In the genomic region with DNA sequence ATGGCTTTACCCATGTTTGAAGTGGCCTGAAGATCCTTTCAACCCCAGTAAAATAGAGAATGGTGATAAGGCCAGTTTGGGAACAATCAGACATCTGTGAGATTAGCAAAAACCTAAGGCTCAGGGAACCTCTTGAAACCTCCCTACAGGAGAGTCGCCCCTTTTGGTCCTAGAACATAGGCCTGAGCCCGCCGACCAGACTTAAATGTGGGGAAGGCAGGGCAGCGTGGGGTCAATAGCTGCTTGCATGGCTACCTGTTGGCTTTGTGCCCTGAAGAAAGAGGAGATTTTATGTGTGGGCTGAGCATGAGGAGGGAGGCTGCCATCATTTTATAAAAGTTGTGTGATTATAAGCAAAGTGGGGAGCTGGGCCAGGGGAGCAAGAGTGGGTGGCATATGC, we compare ENCODE assay signal across 34 cellular contexts.
"Had no signal": no experiment of that assay in that cellular context is flagged by ENCODE, and none has a peak within 500 bp of the region (broad histone marks: within the 10 kb centered on the region; RNA-seq: fewer than 3 reads in every experiment).

No MANE protein-coding gene starts in this region.

- H3K36me3 Mint-ChIP-seq: activated CD4-positive, alpha-beta memory T cell treated with anti-CD3 and anti-CD28 coated beads for 36 hours; activated naive CD4-positive, alpha-beta T cell treated with anti-CD3 and anti-CD28 coated beads, Interleukin-2, amount 10 ng/mL, durations not matched to agents 7 days and 5 days; activated naive CD4-positive, alpha-beta T cell treated with anti-CD3 and anti-CD28 coated beads, Interleukin-2, amount 50 U/mL, for 24 hours; activated naive CD8-positive, alpha-beta T cell; activated naive CD8-positive, alpha-beta T cell treated with anti-CD3 and anti-CD28 coated beads, Interleukin-2, amount 10 ng/mL, durations not matched to agents 7 days and 5 days; brain had no signal

- H3K27me3 ChIP-seq: ascending aorta had no signal

- H3K36me3 ChIP-seq: ascending aorta had no signal

- H3K27me3 Mint-ChIP-seq: activated CD4-positive, alpha-beta T cell treated with anti-CD3 and anti-CD28 coated beads, Interleukin-2, amount 10 ng/mL, durations not matched to agents 24 days and 14 days had no signal

- H3K9me3 Mint-ChIP-seq: activated B cell treated with CpG ODN at 0.5 μM for 24 hours; activated CD4-positive, alpha-beta memory T cell treated with anti-CD3 and anti-CD28 coated beads for 36 hours; activated CD4-positive, alpha-beta T cell treated with anti-CD3 and anti-CD28 coated beads, Interleukin-2, amount 10 ng/mL, durations not matched to agents 24 days and 14 days; activated CD8-positive, alpha-beta T cell treated with anti-CD3 and anti-CD28 coated beads for 36 hours; activated naive CD4-positive, alpha-beta T cell treated with anti-CD3 and anti-CD28 coated beads, Interleukin-2, amount 10 ng/mL, durations not matched to agents 7 days and 5 days; activated naive CD4-positive, alpha-beta T cell treated with anti-CD3 and anti-CD28 coated beads, Interleukin-2, amount 50 U/mL, for 24 hours; activated naive CD8-positive, alpha-beta T cell treated with anti-CD3 and anti-CD28 coated beads, Interleukin-2, amount 10 ng/mL, durations not matched to agents 7 days and 5 days; activated naive CD8-positive, alpha-beta T cell treated with anti-CD3 and anti-CD28 coated beads, Interleukin-2, amount 50 U/mL, for 24 hours; activated T-cell treated with anti-CD3 and anti-CD28 coated beads, Interleukin-2, amount 50 U/mL, for 4 hours; activated T-cell treated with anti-CD3 and anti-CD28 coated beads, Interleukin-2, amount 50 U/mL, for 72 hours; activated T-helper 1 cell treated with anti-CD3 and anti-CD28 coated beads, Interleukin-12 subunit alpha, Interleukin-12 subunit beta, Interleukin-2, Interleukin-4 antibody, amounts not matched to agents 30 ng/mL and 10 ng/mL and 1 ng/mL, durations not matched to agents 14 hours and 24 hours and 36 hours; activated T-helper 17 cell treated with anti-CD3 and anti-CD28 coated beads, Interleukin-2, amount 50 U/mL, for 72 hours; T-helper 1 cell treated with Interleukin-12 subunit alpha and Interleukin-12 subunit beta and Interleukin-4 antibody, amounts not matched to agents 30 μg/mL and 1 μg/mL, for 36 hours; T-helper 2 cell treated with Interferon-gamma antibody and Interleukin-4, amounts not matched to agents 5 μg/mL and 100 μg/mL, for 36 hours had no signal

- H3K4me1 Mint-ChIP-seq: activated B cell treated with CpG ODN at 0.5 μM for 24 hours; activated CD4-positive, alpha-beta T cell treated with anti-CD3 and anti-CD28 coated beads, Interleukin-2, amount 10 ng/mL, durations not matched to agents 24 days and 14 days; activated naive CD4-positive, alpha-beta T cell treated with anti-CD3 and anti-CD28 coated beads, Interleukin-2, amount 10 ng/mL, durations not matched to agents 7 days and 5 days; activated naive CD4-positive, alpha-beta T cell treated with anti-CD3 and anti-CD28 coated beads, Interleukin-2, amount 50 U/mL, for 24 hours; activated naive CD8-positive, alpha-beta T cell treated with anti-CD3 and anti-CD28 coated beads, Interleukin-2, amount 10 ng/mL, durations not matched to agents 7 days and 5 days; activated naive CD8-positive, alpha-beta T cell treated with anti-CD3 and anti-CD28 coated beads, Interleukin-2, amount 50 U/mL, for 24 hours; activated T-helper 17 cell treated with anti-CD3 and anti-CD28 coated beads, Interleukin-2, amount 50 U/mL, for 72 hours had no signal

- H3K4me3 ChIP-seq: ascending aorta had no signal

- H3K27ac Mint-ChIP-seq: activated B cell treated with CpG ODN at 0.5 μM for 24 hours; activated CD4-positive, alpha-beta memory T cell treated with anti-CD3 and anti-CD28 coated beads for 36 hours; activated CD4-positive, alpha-beta T cell treated with anti-CD3 and anti-CD28 coated beads, Interleukin-2, amount 10 ng/mL, durations not matched to agents 24 days and 14 days; activated CD8-positive, alpha-beta T cell treated with anti-CD3 and anti-CD28 coated beads for 36 hours; activated naive CD4-positive, alpha-beta T cell treated with anti-CD3 and anti-CD28 coated beads, Interleukin-2, amount 10 ng/mL, durations not matched to agents 7 days and 5 days; activated naive CD4-positive, alpha-beta T cell treated with anti-CD3 and anti-CD28 coated beads, Interleukin-2, amount 50 U/mL, for 24 hours; activated naive CD8-positive, alpha-beta T cell; activated naive CD8-positive, alpha-beta T cell treated with anti-CD3 and anti-CD28 coated beads, Interleukin-2, amount 10 ng/mL, durations not matched to agents 7 days and 5 days; activated naive CD8-positive, alpha-beta T cell treated with anti-CD3 and anti-CD28 coated beads, Interleukin-2, amount 50 U/mL, for 24 hours; activated T-cell treated with anti-CD3 and anti-CD28 coated beads, Interleukin-2, amount 50 U/mL, for 72 hours; activated T-helper 1 cell treated with anti-CD3 and anti-CD28 coated beads, Interleukin-12 subunit alpha, Interleukin-12 subunit beta, Interleukin-2, Interleukin-4 antibody, amounts not matched to agents 30 ng/mL and 10 ng/mL and 1 ng/mL, durations not matched to agents 14 hours and 24 hours and 36 hours; activated T-helper 17 cell treated with anti-CD3 and anti-CD28 coated beads, Interleukin-2, amount 50 U/mL, for 72 hours; brain; T-helper 1 cell treated with Interleukin-12 subunit alpha and Interleukin-12 subunit beta and Interleukin-4 antibody, amounts not matched to agents 30 μg/mL and 1 μg/mL, for 36 hours; T-helper 2 cell treated with Interferon-gamma antibody and Interleukin-4, amounts not matched to agents 5 μg/mL and 100 μg/mL, for 36 hours had no signal

- FAIRE-seq: TTC549 had no signal

- DNase-seq: activated B cell treated with CpG ODN at 0.5 μM for 24 hours; activated CD4-positive, alpha-beta memory T cell treated with anti-CD3 and anti-CD28 coated beads for 36 hours; activated CD4-positive, alpha-beta T cell treated with anti-CD3 and anti-CD28 coated beads for 4 hours; activated CD4-positive, alpha-beta T cell treated with anti-CD3 and anti-CD28 coated beads, Interleukin-2, amount 10 ng/mL, durations not matched to agents 24 days and 14 days; activated CD4-positive, alpha-beta T cell treated with anti-CD3 and anti-CD28 coated beads, Interleukin-2, amount 50 U/mL, for 1 hour; activated CD4-positive, alpha-beta T cell treated with anti-CD3 and anti-CD28 coated beads, Interleukin-2, amount 50 U/mL, for 4 hours; activated CD4-positive, CD25-positive, alpha-beta regulatory T cell treated with anti-CD3 and anti-CD28 coated beads, Interleukin-2, amount 50 U/mL, for 72 hours; activated CD8-positive, alpha-beta memory T cell treated with anti-CD3 and anti-CD28 coated beads, Interleukin-2, amount 50 U/mL, for 4 hours; activated CD8-positive, alpha-beta T cell treated with anti-CD3 and anti-CD28 coated beads for 36 hours; activated effector memory CD4-positive, alpha-beta T cell treated with anti-CD3 and anti-CD28 coated beads, Interleukin-2, amount 50 U/mL, for 16 hours; activated naive CD4-positive, alpha-beta T cell treated with anti-CD3 and anti-CD28 coated beads, Interleukin-2, amount 10 ng/mL, durations not matched to agents 7 days and 5 days; activated naive CD4-positive, alpha-beta T cell treated with Interleukin-2 at 50 U/mL for 16 hours; activated naive CD8-positive, alpha-beta T cell treated with anti-CD3 and anti-CD28 coated beads, Interleukin-2, amount 10 ng/mL, durations not matched to agents 7 days and 5 days; activated naive CD8-positive, alpha-beta T cell treated with anti-CD3 and anti-CD28 coated beads, Interleukin-2, amount 50 U/mL, for 24 hours; activated T-cell treated with anti-CD3 and anti-CD28 coated beads for 4 hours; activated T-cell treated with anti-CD3 and anti-CD28 coated beads, Interleukin-2, amount 50 U/mL, for 1 hour; activated T-cell treated with anti-CD3 and anti-CD28 coated beads, Interleukin-2, amount 50 U/mL, for 4 hours; activated T-cell treated with anti-CD3 and anti-CD28 coated beads, Interleukin-2, amount 50 U/mL, for 72 hours; amygdala; anterior cingulate cortex; central memory CD4-positive, alpha-beta T cell; T-helper 1 cell; T-helper 2 cell; T-helper 9 cell had no signal

- H3K27ac ChIP-seq: ascending aorta, VCaP had no signal

- H3K4me3 Mint-ChIP-seq: activated B cell treated with CpG ODN at 0.5 μM for 24 hours; activated CD4-positive, alpha-beta memory T cell treated with anti-CD3 and anti-CD28 coated beads for 36 hours; activated CD4-positive, alpha-beta T cell treated with anti-CD3 and anti-CD28 coated beads, Interleukin-2, amount 10 ng/mL, durations not matched to agents 24 days and 14 days; activated CD8-positive, alpha-beta T cell treated with anti-CD3 and anti-CD28 coated beads for 36 hours; activated naive CD4-positive, alpha-beta T cell treated with anti-CD3 and anti-CD28 coated beads, Interleukin-2, amount 10 ng/mL, durations not matched to agents 7 days and 5 days; activated naive CD4-positive, alpha-beta T cell treated with anti-CD3 and anti-CD28 coated beads, Interleukin-2, amount 50 U/mL, for 24 hours; activated naive CD8-positive, alpha-beta T cell; activated naive CD8-positive, alpha-beta T cell treated with anti-CD3 and anti-CD28 coated beads, Interleukin-2, amount 10 ng/mL, durations not matched to agents 7 days and 5 days; activated naive CD8-positive, alpha-beta T cell treated with anti-CD3 and anti-CD28 coated beads, Interleukin-2, amount 50 U/mL, for 24 hours; activated T-cell treated with anti-CD3 and anti-CD28 coated beads, Interleukin-2, amount 50 U/mL, for 4 hours; activated T-cell treated with anti-CD3 and anti-CD28 coated beads, Interleukin-2, amount 50 U/mL, for 72 hours; activated T-helper 1 cell treated with anti-CD3 and anti-CD28 coated beads, Interleukin-12 subunit alpha, Interleukin-12 subunit beta, Interleukin-2, Interleukin-4 antibody, amounts not matched to agents 30 ng/mL and 10 ng/mL and 1 ng/mL, durations not matched to agents 14 hours and 24 hours and 36 hours; activated T-helper 17 cell treated with anti-CD3 and anti-CD28 coated beads, Interleukin-2, amount 50 U/mL, for 72 hours; brain; T-helper 1 cell treated with Interleukin-12 subunit alpha and Interleukin-12 subunit beta and Interleukin-4 antibody, amounts not matched to agents 30 μg/mL and 1 μg/mL, for 36 hours; T-helper 2 cell treated with Interferon-gamma antibody and Interleukin-4, amounts not matched to agents 5 μg/mL and 100 μg/mL, for 36 hours had no signal
